In genomic region chr2:169141713-169142352, GRCh38 we compare ENCODE assay signal across 8 cellular contexts.
A peak's percentile ranks its signal among the peaks of the same experiment; 100 is the strongest.
DNase-seq lines count a peak whose midpoint lies in the region; ATAC-seq and TF ChIP-seq lines count a peak whose summit lies in the region.

No MANE protein-coding gene starts in this region.

- no peak overlapping the region for H3K4me3 Mint-ChIP-seq in naive thymus-derived CD4-positive, alpha-beta T cell

- H3K9me3 ChIP-seq in naive thymus-derived CD4-positive, alpha-beta T cell (ENCODE audit: control insufficient read depth in 2 of 3, low read length in 3 of 3) = no peaks in the 10 kb centered on the region

- intact Hi-C loops in naive thymus-derived CD4-positive, alpha-beta T cell (cut with micrococcal nuclease) = loop anchor here (1.0 kb wide), 2 partner anchors 33 to 181 kb away; no protein-coding TSS in a partner anchor

- H3K4me3 ChIP-seq in epithelial cell of esophagus (ENCODE audit: low read length) = no peak overlapping the region
- no peak overlapping the region for H3K4me3 ChIP-seq in naive thymus-derived CD4-positive, alpha-beta T cell (ENCODE audit: low read length)

- H3K9me3 Mint-ChIP-seq in naive thymus-derived CD4-positive, alpha-beta T cell = no peaks in the 10 kb centered on the region

- H3K27ac Mint-ChIP-seq in naive thymus-derived CD4-positive, alpha-beta T cell = no peak overlapping the region

- CTCF ChIA-PET in naive thymus-derived CD4-positive, alpha-beta T cell (lab: Charles Lee) = interaction anchor here (0.6 to 5.6 kb wide), 9 partner anchors 10 to 184 kb away, joined by 3 to 85 read pairs (median 4); no protein-coding TSS in a partner anchor

- DNase-seq in DMS79 treated with DMSO at 0.1 percent for 48 hours (lab: John Stamatoyannopoulos, UW) (peak; percentile 7), DMS79 (lab: John Stamatoyannopoulos, UW) (no peak), NCI-H524 treated with DMSO at 0.1 percent for 48 hours (lab: John Stamatoyannopoulos, UW) (peak; percentile 17), epithelial cell of esophagus (ENCODE audit: low read depth) (peak; percentile 78)
- DNase-seq in activated CD8-positive, alpha-beta memory T cell treated with anti-CD3 and anti-CD28 coated beads for 24 hours = peak; percentile 82
- peak; percentile 21 to 65 (median 49) for DNase-seq in naive thymus-derived CD4-positive, alpha-beta T cell
- peak; percentile 37 for DNase-seq in stimulated activated naive CD4-positive, alpha-beta T cell treated with Interleukin-2 at 50 U/mL for 16 hours (lab: John Stamatoyannopoulos, UW)

- no peaks in the 10 kb centered on the region for H3K36me3 ChIP-seq in naive thymus-derived CD4-positive, alpha-beta T cell (ENCODE audit: control insufficient read depth in 2 of 3, insufficient read depth in 3 of 3, low read length in 3 of 3)

- H3K4me1 Mint-ChIP-seq in naive thymus-derived CD4-positive, alpha-beta T cell = peaks cover 0 to 1% (median 0%) of the 10 kb centered on the region in 7 donors

- POLR2A ChIA-PET in naive thymus-derived CD4-positive, alpha-beta T cell (lab: Charles Lee) = no interaction called here

- no peaks in the 10 kb centered on the region for H3K27me3 ChIP-seq in naive thymus-derived CD4-positive, alpha-beta T cell (ENCODE audit: control insufficient read depth in 2 of 2, insufficient read depth in 2 of 2, low read length in 2 of 2)

- peak; percentile 97 for TF ChIP-seq CTCF in epithelial cell of esophagus (IDR thresholded peaks at IDR 0.05; ENCODE audit: insufficient read depth, low read depth, low read length, missing control alignments)

- H3K27me3 Mint-ChIP-seq in naive thymus-derived CD4-positive, alpha-beta T cell = peaks cover 0 to 3% (median 0%) of the 10 kb centered on the region in 5 donors

- peak; percentile 83 for ATAC-seq in HG02852 (IDR thresholded peaks at IDR 0.05; ENCODE audit: unreplicated experiment)
- peak; percentile 73 for ATAC-seq in naive thymus-derived CD4-positive, alpha-beta T cell

- H3K4me1 ChIP-seq in naive thymus-derived CD4-positive, alpha-beta T cell (ENCODE audit: control insufficient read depth in 2 of 2, insufficient read depth in 2 of 2, low read length in 2 of 2) = no peaks in the 10 kb centered on the region

- no peak overlapping the region for H3K27ac ChIP-seq in naive thymus-derived CD4-positive, alpha-beta T cell (ENCODE audit: low read depth, low read length)

- no peaks in the 10 kb centered on the region for H3K36me3 Mint-ChIP-seq in naive thymus-derived CD4-positive, alpha-beta T cell
